Comparison of ENCODE assay signal across 8 cellular contexts in genomic region chr5:119070828-119071572, GRCh38. TPM values are rescaled to one million over a fixed set of nuclear protein-coding genes. Genes with fewer than 3 reads are reported as not detected.
A peak's percentile ranks its signal among the peaks of the same experiment; 100 is the strongest.
DNase-seq lines count a peak whose midpoint lies in the region; ATAC-seq and TF ChIP-seq lines count a peak whose summit lies in the region.

DMXL1 (plus strand) TSS chr5:119071087; CDS start chr5:119071570, 483 bp downstream.

- DNase-seq in BE2C (peak; percentile 99), NCI-H69 (lab: John Stamatoyannopoulos, UW) (peak; percentile 100), cortex of kidney (lab: John Stamatoyannopoulos, UW) (peak; percentile 76), left colon (peak; percentile 99 to 100)
- peak; percentile 99 for DNase-seq in activated CD4-positive, alpha-beta T cell treated with anti-CD3 and anti-CD28 coated beads, Interleukin-2, amount 10 ng/mL, durations not matched to agents 7 days and 5 days
- DNase-seq in stimulated activated CD4-positive, alpha-beta T cell treated with anti-CD3 and anti-CD28 coated beads, Interleukin-1b, Interleukin-23, amount 100 ng/mL, for 48 hours, result peak; percentile 99

- peak within 1 kb of the TSS; percentile 62 for H3K4me3 ChIP-seq in BE2C (ENCODE audit: low read depth, low read length)

- CTCF ChIA-PET in activated CD4-positive, alpha-beta T cell treated with anti-CD3 and anti-CD28 coated beads, Interleukin-2, amount 10 ng/mL, durations not matched to agents 7 days and 5 days (lab: Charles Lee), result interaction anchor here (0.5 to 2.1 kb wide), 8 partner anchors 8 to 341 kb away, joined by 3 to 6 read pairs (median 3); no protein-coding TSS in a partner anchor

- no peaks in the 10 kb centered on the region for H3K9me3 Mint-ChIP-seq in activated CD4-positive, alpha-beta T cell treated with anti-CD3 and anti-CD28 coated beads, Interleukin-2, amount 10 ng/mL, durations not matched to agents 7 days and 5 days

- TF ChIP-seq CTCF in BE2C (IDR thresholded peaks at IDR 0.05; ENCODE audit: low read depth, low read length), result no peak

- peak within 1 kb of the TSS; percentile 100 for H3K4me3 Mint-ChIP-seq in activated CD4-positive, alpha-beta T cell treated with anti-CD3 and anti-CD28 coated beads, Interleukin-2, amount 10 ng/mL, durations not matched to agents 7 days and 5 days

- H3K4me1 Mint-ChIP-seq in activated CD4-positive, alpha-beta T cell treated with anti-CD3 and anti-CD28 coated beads, Interleukin-2, amount 10 ng/mL, durations not matched to agents 7 days and 5 days, result peaks cover 43% of the 10 kb centered on the region

- H3K36me3 ChIP-seq in BE2C, result no peaks in the 10 kb centered on the region

- H3K4me1 ChIP-seq in BE2C, result no peaks in the 10 kb centered on the region

- H3K9me3 ChIP-seq in BE2C, result no peaks in the 10 kb centered on the region

- peaks cover 9% of the 10 kb centered on the region for H3K36me3 Mint-ChIP-seq in activated CD4-positive, alpha-beta T cell treated with anti-CD3 and anti-CD28 coated beads, Interleukin-2, amount 10 ng/mL, durations not matched to agents 7 days and 5 days (ENCODE audit: low read depth)

- POLR2A ChIA-PET in activated CD4-positive, alpha-beta T cell treated with anti-CD3 and anti-CD28 coated beads, Interleukin-2, amount 10 ng/mL, durations not matched to agents 7 days and 5 days (lab: Charles Lee), result interaction anchor here (0.8 to 1.0 kb wide), 2 partner anchors 22 to 197 kb away, joined by 3 to 5 read pairs; no protein-coding TSS in a partner anchor

- no peaks in the 10 kb centered on the region for H3K27me3 ChIP-seq in BE2C

- H3K27ac Mint-ChIP-seq in activated CD4-positive, alpha-beta T cell treated with anti-CD3 and anti-CD28 coated beads, Interleukin-2, amount 10 ng/mL, durations not matched to agents 7 days and 5 days, result peak within 1 kb of the TSS; percentile 99

- peak; percentile 81 for ATAC-seq in GM19328 (IDR thresholded peaks at IDR 0.05; ENCODE audit: unreplicated experiment)
- ATAC-seq in HG03520 (IDR thresholded peaks at IDR 0.05; ENCODE audit: unreplicated experiment), result peak; percentile 72
- peak; percentile 87 for ATAC-seq in left colon

- H3K27me3 Mint-ChIP-seq in activated CD4-positive, alpha-beta T cell treated with anti-CD3 and anti-CD28 coated beads, Interleukin-2, amount 10 ng/mL, durations not matched to agents 7 days and 5 days, result no peaks in the 10 kb centered on the region

- intact Hi-C loops in left colon (cut with DNase I, micrococcal nuclease), result no loop called here

RNA-seq across cellular contexts. Expression of gene DMXL1, which starts in this region (rescaled TPM):
- 15.6 TPM for polyA plus RNA-seq in BE2C (2012; ENCODE audit: insufficient read depth, insufficient read length, low read depth)
- 10 to 100 TPM; 28.4 to 29.3 TPM for total RNA-seq in activated CD4-positive, alpha-beta T cell treated with anti-CD3 and anti-CD28 coated beads, Interleukin-2, amount 10 ng/mL, durations not matched to agents 7 days and 5 days
- 10 to 100 TPM; 48.0 to 49.6 TPM for total RNA-seq in left colon

Comparison
In these comparisons a context has a peak if more than half of its experiments do, and no peak if none do; other contexts are left out.
1. Peak in every context shown above with its lines: DNase-seq, ATAC-seq and H3K4me3 ChIP-seq.